30 cellular contexts compared by ENCODE assay signal in genomic region chr15:91586542-91586941, GRCh38.
"Had no signal": no experiment of that assay in that cellular context is flagged by ENCODE, and none has a peak within 500 bp of the region (broad histone marks: within the 10 kb centered on the region; RNA-seq: fewer than 3 reads in every experiment).

No MANE protein-coding gene starts in this region.

- H3K27ac ChIP-seq: adrenal gland, body of pancreas, breast epithelium, cardiac muscle cell, coronary artery, dorsolateral prefrontal cortex, heart left ventricle had no signal

- H3K9me3 ChIP-seq: adrenal gland, body of pancreas, breast epithelium had no signal

- DNase-seq: activated CD4-positive, alpha-beta memory T cell treated with anti-CD3 and anti-CD28 coated beads for 36 hours; activated CD4-positive, alpha-beta T cell treated with anti-CD3 and anti-CD28 coated beads for 1 hour; activated CD4-positive, alpha-beta T cell treated with anti-CD3 and anti-CD28 coated beads for 48 hours; activated CD8-positive, alpha-beta memory T cell treated with anti-CD3 and anti-CD28 coated beads, Interleukin-2, amount 10 ng/mL, durations not matched to agents 7 days and 5 days; activated CD8-positive, alpha-beta memory T cell treated with anti-CD3 and anti-CD28 coated beads, Interleukin-2, amount 50 U/mL, for 4 hours; activated CD8-positive, alpha-beta T cell treated with anti-CD3 and anti-CD28 coated beads, Interleukin-2, amount 10 ng/mL, durations not matched to agents 7 days and 5 days; activated effector memory CD4-positive, alpha-beta T cell treated with anti-CD3 and anti-CD28 coated beads, Interleukin-2, amount 50 U/mL, for 16 hours; activated naive CD4-positive, alpha-beta T cell treated with anti-CD3 and anti-CD28 coated beads for 36 hours; activated naive CD8-positive, alpha-beta T cell treated with anti-CD3 and anti-CD28 coated beads for 36 hours; activated naive CD8-positive, alpha-beta T cell treated with anti-CD3 and anti-CD28 coated beads, Interleukin-2, amount 50 U/mL, for 24 hours; activated T-cell treated with anti-CD3 and anti-CD28 coated beads, Interleukin-2, amount 50 U/mL, for 1 hour; activated T-cell treated with anti-CD3 and anti-CD28 coated beads, Interleukin-2, amount 50 U/mL, for 48 hours; adrenal gland; amygdala; aorta; body of pancreas; central memory CD4-positive, alpha-beta T cell; dorsolateral prefrontal cortex; effector memory CD4-positive, alpha-beta T cell; endodermal cell; foreskin fibroblast; glutamatergic neuron; heart left ventricle; T-helper 2 cell had no signal

- FAIRE-seq: frontal cortex had no signal

- H3K36me3 ChIP-seq: adrenal gland, breast epithelium, cardiac muscle cell, heart left ventricle had no signal

- H3K27me3 ChIP-seq: body of pancreas, breast epithelium, cardiac muscle cell, heart left ventricle had no signal

- H3K4me1 ChIP-seq: adrenal gland, body of pancreas, breast epithelium, heart left ventricle had no signal

- H3K4me3 ChIP-seq: adrenal gland, body of pancreas, breast epithelium, cardiac muscle cell, coronary artery, dorsolateral prefrontal cortex, heart left ventricle had no signal

- ATAC-seq: activated CD8-positive, alpha-beta memory T cell treated with anti-CD3 and anti-CD28 coated beads, Interleukin-2, amount 10 ng/mL, durations not matched to agents 7 days and 5 days; activated CD8-positive, alpha-beta T cell treated with anti-CD3 and anti-CD28 coated beads, Interleukin-2, amount 10 ng/mL, durations not matched to agents 7 days and 5 days; activated naive CD8-positive, alpha-beta T cell treated with anti-CD3 and anti-CD28 coated beads, Interleukin-2, amount 50 U/mL, for 24 hours; body of pancreas; esophagus mucosa; heart left ventricle; WTC11 had no signal
